ENCODE assay signal across 16 cellular contexts in genomic region chr1:209526137-209526536, GRCh38. TPM values are rescaled to one million over a fixed set of nuclear protein-coding genes. Genes with fewer than 3 reads are reported as not detected.
DNase-seq lines count a peak whose midpoint lies in the region; ATAC-seq, FAIRE-seq and TF ChIP-seq lines count a peak whose summit lies in the region.
"Had no signal": no experiment of that assay in that cellular context is flagged by ENCODE, and none has a peak within 500 bp of the region (broad histone marks: within the 10 kb centered on the region; RNA-seq: fewer than 3 reads in every experiment).

No MANE protein-coding gene starts in this region.

- FAIRE-seq in H54 (lab: Jason Lieb, UNC): no peak
- FAIRE-seq: A549, GM12892 had no signal

- H3K4me1 ChIP-seq in left lung (no peaks in the 10 kb centered on the region), stomach (peaks cover 4 to 18% (median 16%) of the 10 kb centered on the region in 4 donors)
- H3K4me1 ChIP-seq: BE2C, HAP-1 had no signal

- TF ChIP-seq POLR2A in stomach (IDR thresholded peaks at IDR 0.05) (no peak), H54 (IDR thresholded peaks at IDR 0.05; ENCODE audit: low read depth, low read length) (no peak)

- DNase-seq in DMS53 treated with DMSO at 0.1 percent for 48 hours (lab: John Stamatoyannopoulos, UW; ENCODE audit: unreplicated experiment) (peak; percentile 13), NCI-H82 treated with DMSO at 0.1 percent for 48 hours (lab: John Stamatoyannopoulos, UW; ENCODE audit: unreplicated experiment) (peak; percentile 79), left lung (no peak), stomach (peak; percentile 28), H54 (ENCODE audit: insufficient read length, low spot score) (no peak)
- no peak for DNase-seq in stimulated activated naive CD8-positive, alpha-beta T cell treated with anti-CD3 and anti-CD28 coated beads, Interleukin-15, amount 100 ng/mL, for 72 hours
- DNase-seq in stimulated activated CD4-positive, alpha-beta T cell treated with anti-CD3 and anti-CD28 coated beads, Interleukin-12 subunit alpha, Interleukin-12 subunit beta, amount 100 ng/mL, for 4 hours: no peak
- DNase-seq: BE2C; CD4-positive, alpha-beta memory T cell; DND-41; GDM1; GOT3 had no signal

- intact Hi-C loops in left lung (cut with DNase I): no loop called here
- intact Hi-C loops in stomach (cut with DNase I; ENCODE audit: low total_unique reads): no loop called here

- ATAC-seq in left lung: peak; percentile 50
- ATAC-seq in stimulated activated naive CD8-positive, alpha-beta T cell treated with anti-CD3 and anti-CD28 coated beads, Interleukin-15, amount 100 ng/mL, for 72 hours: no peak
- ATAC-seq: A549 had no signal

- H3K27ac Mint-ChIP-seq in stimulated activated naive CD8-positive, alpha-beta T cell treated with anti-CD3 and anti-CD28 coated beads, Interleukin-15, amount 100 ng/mL, for 72 hours: no peak overlapping the region
- H3K27ac Mint-ChIP-seq: CD4-positive, alpha-beta memory T cell had no signal

- no peak overlapping the region for H3K4me3 Mint-ChIP-seq in stimulated activated naive CD8-positive, alpha-beta T cell treated with anti-CD3 and anti-CD28 coated beads, Interleukin-15, amount 100 ng/mL, for 72 hours
- H3K4me3 Mint-ChIP-seq: CD4-positive, alpha-beta memory T cell had no signal

- H3K27me3 ChIP-seq in left lung: peaks cover 0 to 8% of the 10 kb centered on the region in 2 donors
- H3K27me3 ChIP-seq in stomach: no peaks in the 10 kb centered on the region

- no peaks in the 10 kb centered on the region for H3K4me1 Mint-ChIP-seq in stimulated activated naive CD8-positive, alpha-beta T cell treated with anti-CD3 and anti-CD28 coated beads, Interleukin-15, amount 100 ng/mL, for 72 hours
- H3K4me1 Mint-ChIP-seq: CD4-positive, alpha-beta memory T cell had no signal

- TF ChIP-seq CTCF in left lung (IDR thresholded peaks at IDR 0.05) (no peak), stomach (IDR thresholded peaks at IDR 0.05) (no peak)

- WGBS in stomach, 5 donors: 15 to 43% (median 38%) methylated on average over 2 of the region's 2 CpGs

- H3K9me3 ChIP-seq in left lung (no peaks in the 10 kb centered on the region), stomach (no peaks in the 10 kb centered on the region)
- H3K9me3 ChIP-seq: A549, BE2C, HAP-1 had no signal

- H3K4me3 ChIP-seq in left lung (no peak overlapping the region), stomach (no peak overlapping the region)
- H3K4me3 ChIP-seq: A549, HAP-1 had no signal

- H3K36me3 ChIP-seq in left lung: no peaks in the 10 kb centered on the region
- no peaks in the 10 kb centered on the region for H3K36me3 ChIP-seq in stomach
- H3K36me3 ChIP-seq: BE2C, HAP-1 had no signal

- no peaks in the 10 kb centered on the region for H3K9me3 Mint-ChIP-seq in stimulated activated naive CD8-positive, alpha-beta T cell treated with anti-CD3 and anti-CD28 coated beads, Interleukin-15, amount 100 ng/mL, for 72 hours

- H3K27me3 Mint-ChIP-seq in stimulated activated naive CD8-positive, alpha-beta T cell treated with anti-CD3 and anti-CD28 coated beads, Interleukin-15, amount 100 ng/mL, for 72 hours: peaks cover 30% of the 10 kb centered on the region

- TF ChIP-seq EP300 in stomach (IDR thresholded peaks at IDR 0.05): no peak

- H3K27ac ChIP-seq in left lung (no peak overlapping the region), stomach (no peak overlapping the region)
- H3K27ac ChIP-seq: C4-2B had no signal

RNA-seq across cellular contexts. Expression of gene CAMK1G, which starts 57.4 kb away (rescaled TPM):
- total RNA-seq in left lung (1 to 10 TPM in 1 of 2 donors, under 1 TPM in 1; 0.29 to 1.1 TPM), stomach (1 to 10 TPM in 1 of 5 donors, not detected in 4; 1.5 TPM)
- under 1 TPM in 1 of 3 donors, not detected in 2; 0.03 TPM for polyA plus RNA-seq in stomach
- total RNA-seq: CD4-positive, alpha-beta memory T cell had no signal
- polyA plus RNA-seq: CD4-positive, alpha-beta memory T cell had no signal

Comparison
In these comparisons a context has a peak if more than half of its experiments do, and no peak if none do; other contexts are left out.
1. DNase-seq: peak in DMS53 treated with DMSO at 0.1 percent for 48 hours (single experiment), NCI-H82 treated with DMSO at 0.1 percent for 48 hours (single experiment) and stomach (single experiment); none in left lung (0 of 2), stimulated activated naive CD8-positive, alpha-beta T cell treated with anti-CD3 and anti-CD28 coated beads, Interleukin-15, amount 100 ng/mL, for 72 hours (0 of 2), H54 (single experiment) and stimulated activated CD4-positive, alpha-beta T cell treated with anti-CD3 and anti-CD28 coated beads, Interleukin-12 subunit alpha, Interleukin-12 subunit beta, amount 100 ng/mL, for 4 hours (single experiment).